In genomic region chr2:218898109-218898878, GRCh38 we compare ENCODE assay signal across 8 cellular contexts. TPM values are rescaled to one million over a fixed set of nuclear protein-coding genes. Genes with fewer than 3 reads are reported as not detected.
DNase-seq lines count a peak whose midpoint lies in the region; ATAC-seq and TF ChIP-seq lines count a peak whose summit lies in the region.

No MANE protein-coding gene starts in this region.

- DNase-seq in NCI-H226 (peak; percentile 26), mucosa of gallbladder (ENCODE audit: low spot score) (peak; percentile 56)
- peak; percentile 88 for DNase-seq in activated CD4-positive, alpha-beta memory T cell treated with anti-CD3 and anti-CD28 coated beads for 36 hours
- peak; percentile 75 for DNase-seq in effector CD4-positive, alpha-beta T cell
- DNase-seq in stimulated activated effector memory CD8-positive, alpha-beta T cell treated with anti-CD3 and anti-CD28 coated beads, Interleukin-12 subunit alpha, Interleukin-12 subunit beta, amount 100 ng/mL, for 72 hours (ENCODE audit: low spot score in 2 of 2) = peak; percentile 91 to 95

- H3K4me1 Mint-ChIP-seq in activated CD4-positive, alpha-beta memory T cell treated with anti-CD3 and anti-CD28 coated beads for 36 hours (ENCODE audit: low read depth) = peaks cover 43% of the 10 kb centered on the region
- peaks cover 47% of the 10 kb centered on the region for H3K4me1 Mint-ChIP-seq in stimulated activated effector memory CD8-positive, alpha-beta T cell treated with anti-CD3 and anti-CD28 coated beads, Interleukin-12 subunit alpha, Interleukin-12 subunit beta, amount 100 ng/mL, for 72 hours

- peak overlapping the region; percentile 58 for H3K4me3 Mint-ChIP-seq in activated CD4-positive, alpha-beta memory T cell treated with anti-CD3 and anti-CD28 coated beads for 36 hours
- H3K4me3 Mint-ChIP-seq in stimulated activated effector memory CD8-positive, alpha-beta T cell treated with anti-CD3 and anti-CD28 coated beads, Interleukin-12 subunit alpha, Interleukin-12 subunit beta, amount 100 ng/mL, for 72 hours = peak overlapping the region; percentile 62

- peak; percentile 31 for ATAC-seq in HG02610 (IDR thresholded peaks at IDR 0.05; ENCODE audit: unreplicated experiment)
- ATAC-seq in stimulated activated effector memory CD8-positive, alpha-beta T cell treated with anti-CD3 and anti-CD28 coated beads, Interleukin-12 subunit alpha, Interleukin-12 subunit beta, amount 100 ng/mL, for 72 hours = peak; percentile 47
- ATAC-seq in GM18870 (IDR thresholded peaks at IDR 0.05; ENCODE audit: unreplicated experiment) = no peak

- H3K27me3 Mint-ChIP-seq in activated CD4-positive, alpha-beta memory T cell treated with anti-CD3 and anti-CD28 coated beads for 36 hours = peaks cover 16% of the 10 kb centered on the region

- intact Hi-C loops in activated CD4-positive, alpha-beta memory T cell treated with anti-CD3 and anti-CD28 coated beads for 36 hours (cut with micrococcal nuclease) = loop anchor here (1.0 to 10.0 kb wide), 5 partner anchors 22 to 681 kb away; partner anchors contain the start of genes ARPC2 and DNPEP

- CTCF ChIA-PET in activated CD4-positive, alpha-beta memory T cell treated with anti-CD3 and anti-CD28 coated beads for 36 hours (lab: Charles Lee) = interaction anchor here (0.6 to 22.4 kb wide), 32 partner anchors 11 to 396 kb away, joined by 3 to 1400 read pairs (median 4); partner anchors contain the start of genes BCS1L, CDK5R2, RNF25 and STK36

- no peaks in the 10 kb centered on the region for H3K9me3 Mint-ChIP-seq in activated CD4-positive, alpha-beta memory T cell treated with anti-CD3 and anti-CD28 coated beads for 36 hours
- H3K9me3 Mint-ChIP-seq in stimulated activated effector memory CD8-positive, alpha-beta T cell treated with anti-CD3 and anti-CD28 coated beads, Interleukin-12 subunit alpha, Interleukin-12 subunit beta, amount 100 ng/mL, for 72 hours = no peaks in the 10 kb centered on the region

- H3K36me3 Mint-ChIP-seq in activated CD4-positive, alpha-beta memory T cell treated with anti-CD3 and anti-CD28 coated beads for 36 hours = no peaks in the 10 kb centered on the region
- H3K36me3 Mint-ChIP-seq in stimulated activated effector memory CD8-positive, alpha-beta T cell treated with anti-CD3 and anti-CD28 coated beads, Interleukin-12 subunit alpha, Interleukin-12 subunit beta, amount 100 ng/mL, for 72 hours = peaks cover 40% of the 10 kb centered on the region

- TF ChIP-seq CTCF in GM12872 (IDR thresholded peaks at IDR 0.05; ENCODE audit: insufficient read depth, low read depth, low read length) = peak; percentile 96

- POLR2A ChIA-PET in activated CD4-positive, alpha-beta memory T cell treated with anti-CD3 and anti-CD28 coated beads for 36 hours (lab: Charles Lee) = interaction anchor here (0.6 to 9.4 kb wide), 7 partner anchors 9 to 355 kb away, joined by 3 to 215 read pairs (median 5); partner anchors contain the start of genes TUBA4A and WNT10A

- peak overlapping the region; percentile 72 for H3K27ac Mint-ChIP-seq in activated CD4-positive, alpha-beta memory T cell treated with anti-CD3 and anti-CD28 coated beads for 36 hours
- H3K27ac Mint-ChIP-seq in stimulated activated effector memory CD8-positive, alpha-beta T cell treated with anti-CD3 and anti-CD28 coated beads, Interleukin-12 subunit alpha, Interleukin-12 subunit beta, amount 100 ng/mL, for 72 hours = peak overlapping the region; percentile 86

RNA-seq across cellular contexts. Expression of gene WNT10A, which starts 17.6 kb away (rescaled TPM):
- 1 to 10 TPM; 5.0 to 5.2 TPM for total RNA-seq in activated CD4-positive, alpha-beta memory T cell treated with anti-CD3 and anti-CD28 coated beads for 36 hours
- 0.12 TPM for total RNA-seq in mucosa of gallbladder

RNA-seq across cellular contexts. Expression of gene WNT6, which starts 38.7 kb away (rescaled TPM):
- under 1 TPM; 0.31 to 0.40 TPM for total RNA-seq in activated CD4-positive, alpha-beta memory T cell treated with anti-CD3 and anti-CD28 coated beads for 36 hours
- 1.5 TPM for total RNA-seq in mucosa of gallbladder

Comparison
In these comparisons a context has a peak if more than half of its experiments do, and no peak if none do; other contexts are left out.
1. DNase-seq: peak in every context shown above with its lines; median percentile 93 in stimulated activated effector memory CD8-positive, alpha-beta T cell treated with anti-CD3 and anti-CD28 coated beads, Interleukin-12 subunit alpha, Interleukin-12 subunit beta, amount 100 ng/mL, for 72 hours; 88 in activated CD4-positive, alpha-beta memory T cell treated with anti-CD3 and anti-CD28 coated beads for 36 hours; 75 in effector CD4-positive, alpha-beta T cell; 56 in mucosa of gallbladder; 26 in NCI-H226.